In the genomic region with DNA sequence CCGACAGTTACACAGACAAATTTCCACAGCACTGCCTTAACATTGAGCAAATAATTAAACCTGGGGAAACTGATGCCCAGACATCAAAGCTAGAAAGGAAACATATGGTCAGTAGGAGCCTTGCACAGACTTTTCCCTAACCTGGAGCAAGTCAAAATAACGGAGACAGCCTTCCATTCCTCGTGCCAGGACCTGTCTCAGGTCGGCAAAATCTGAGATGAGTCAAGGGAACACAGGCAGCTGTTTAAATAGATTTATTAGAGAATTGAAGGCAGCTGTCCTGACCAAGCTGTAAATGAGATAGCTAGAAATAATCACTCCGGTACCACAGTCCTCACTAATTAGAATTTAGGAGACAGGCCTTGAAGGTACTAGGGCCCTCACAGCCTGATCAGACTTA, we compare ENCODE assay signal across 13 cellular contexts.
"Had no signal": no experiment of that assay in that cellular context is flagged by ENCODE, and none has a peak within 500 bp of the region (broad histone marks: within the 10 kb centered on the region; RNA-seq: fewer than 3 reads in every experiment).

No MANE protein-coding gene starts in this region.

- H3K27me3 ChIP-seq: ovary had no signal

- H3K4me3 ChIP-seq: ovary had no signal

- H3K4me1 Mint-ChIP-seq: activated CD8-positive, alpha-beta memory T cell treated with anti-CD3 and anti-CD28 coated beads, Interleukin-2, amount 10 ng/mL, durations not matched to agents 7 days and 5 days; activated naive CD4-positive, alpha-beta T cell treated with anti-CD3 and anti-CD28 coated beads, Interleukin-2, amount 50 U/mL, for 24 hours; central memory CD8-positive, alpha-beta T cell had no signal

- H3K9me3 Mint-ChIP-seq: activated naive CD4-positive, alpha-beta T cell treated with anti-CD3 and anti-CD28 coated beads, Interleukin-2, amount 50 U/mL, for 24 hours; activated T-cell treated with anti-CD3 and anti-CD28 coated beads, Interleukin-2, amount 50 U/mL, for 24 hours; central memory CD8-positive, alpha-beta T cell; effector memory CD8-positive, alpha-beta T cell had no signal

- H3K36me3 Mint-ChIP-seq: activated CD8-positive, alpha-beta memory T cell treated with anti-CD3 and anti-CD28 coated beads, Interleukin-2, amount 10 ng/mL, durations not matched to agents 7 days and 5 days; activated naive CD4-positive, alpha-beta T cell treated with anti-CD3 and anti-CD28 coated beads, Interleukin-2, amount 50 U/mL, for 24 hours had no signal

- H3K27ac ChIP-seq: ovary had no signal

- ATAC-seq: activated CD8-positive, alpha-beta memory T cell treated with anti-CD3 and anti-CD28 coated beads, Interleukin-2, amount 10 ng/mL, durations not matched to agents 7 days and 5 days; effector memory CD8-positive, alpha-beta T cell; left colon had no signal

- H3K36me3 ChIP-seq: ovary had no signal

- DNase-seq: activated CD4-positive, alpha-beta T cell treated with anti-CD3 and anti-CD28 coated beads, Interleukin-2, amount 50 U/mL, for 48 hours; activated CD4-positive, CD25-positive, alpha-beta regulatory T cell treated with anti-CD3 and anti-CD28 coated beads, Interleukin-2, amount 50 U/mL, for 72 hours; activated CD8-positive, alpha-beta memory T cell treated with anti-CD3 and anti-CD28 coated beads, Interleukin-2, amount 10 ng/mL, durations not matched to agents 7 days and 5 days; activated effector memory CD4-positive, alpha-beta T cell treated with Interleukin-2 at 50 U/mL for 16 hours; activated T-cell treated with anti-CD3 and anti-CD28 coated beads, Interleukin-2, amount 50 U/mL, for 24 hours; effector memory CD8-positive, alpha-beta T cell; glutamatergic neuron; left colon; mesendoderm; ovary; T-helper 9 cell had no signal

- H3K9me3 ChIP-seq: ovary had no signal

- H3K27ac Mint-ChIP-seq: activated CD8-positive, alpha-beta memory T cell treated with anti-CD3 and anti-CD28 coated beads, Interleukin-2, amount 10 ng/mL, durations not matched to agents 7 days and 5 days; activated naive CD4-positive, alpha-beta T cell treated with anti-CD3 and anti-CD28 coated beads, Interleukin-2, amount 50 U/mL, for 24 hours; activated T-cell treated with anti-CD3 and anti-CD28 coated beads, Interleukin-2, amount 50 U/mL, for 24 hours; effector memory CD8-positive, alpha-beta T cell had no signal

- H3K4me3 Mint-ChIP-seq: activated CD8-positive, alpha-beta memory T cell treated with anti-CD3 and anti-CD28 coated beads, Interleukin-2, amount 10 ng/mL, durations not matched to agents 7 days and 5 days; activated naive CD4-positive, alpha-beta T cell treated with anti-CD3 and anti-CD28 coated beads, Interleukin-2, amount 50 U/mL, for 24 hours; activated T-cell treated with anti-CD3 and anti-CD28 coated beads, Interleukin-2, amount 50 U/mL, for 24 hours; central memory CD8-positive, alpha-beta T cell; effector memory CD8-positive, alpha-beta T cell had no signal
